In the genomic region with DNA sequence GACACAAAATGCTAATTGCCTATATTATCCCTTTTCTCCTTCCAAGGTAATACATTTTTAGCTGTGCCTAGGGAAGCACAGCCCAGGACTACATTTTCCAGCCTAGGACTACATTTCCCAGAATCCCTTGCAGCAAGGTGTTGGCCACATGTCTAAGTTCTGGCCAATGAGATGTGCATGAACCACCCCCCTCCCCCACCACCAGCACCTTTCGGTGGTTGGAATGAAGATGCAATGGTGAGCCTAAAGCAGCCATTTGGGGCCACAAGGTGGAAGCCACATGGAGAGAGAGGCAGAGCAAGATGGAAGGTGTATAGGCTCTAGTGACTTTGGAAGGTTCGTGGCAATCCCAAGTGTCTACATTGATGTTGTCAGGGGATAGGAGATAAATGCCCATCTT, we compare ENCODE assay signal across 8 cellular contexts.
DNase-seq lines count a peak whose midpoint lies in the region; ATAC-seq and FAIRE-seq lines count a peak whose summit lies in the region.

No MANE protein-coding gene starts in this region.

- peak; percentile 68 for DNase-seq in DMS114 treated with DMSO at 0.1 percent for 48 hours (lab: John Stamatoyannopoulos, UW; ENCODE audit: unreplicated experiment)
- DNase-seq in HK-2 (ENCODE audit: unreplicated experiment) = peak; percentile 15
- DNase-seq in iris pigment epithelial cell (ENCODE audit: low read depth) = peak; percentile 67
- DNase-seq in activated effector memory CD4-positive, alpha-beta T cell treated with anti-CD3 and anti-CD28 coated beads, Interleukin-2, amount 50 U/mL, for 16 hours = no peak
- DNase-seq in NK-92 treated with Interleukin-12 subunit alpha and Interleukin-12 subunit beta, amount 100 ng/mL, for 24 hours (lab: John Stamatoyannopoulos, UW) = no peak

- ATAC-seq in GM21526 (IDR thresholded peaks at IDR 0.05; ENCODE audit: low FRiP score, unreplicated experiment) (no peak), HG03439 (IDR thresholded peaks at IDR 0.05; ENCODE audit: unreplicated experiment) (no peak)

- FAIRE-seq in TTC549 (lab: Jason Lieb, UNC) = peak; percentile 61

Comparison
In these comparisons a context has a peak if more than half of its experiments do, and no peak if none do; other contexts are left out.
1. DNase-seq: peak in DMS114 treated with DMSO at 0.1 percent for 48 hours (single experiment), HK-2 (single experiment) and iris pigment epithelial cell (single experiment); none in activated effector memory CD4-positive, alpha-beta T cell treated with anti-CD3 and anti-CD28 coated beads, Interleukin-2, amount 50 U/mL, for 16 hours (single experiment) and NK-92 treated with Interleukin-12 subunit alpha and Interleukin-12 subunit beta, amount 100 ng/mL, for 24 hours (single experiment).